Comparison of ENCODE assay signal across 13 cellular contexts in the genomic region with DNA sequence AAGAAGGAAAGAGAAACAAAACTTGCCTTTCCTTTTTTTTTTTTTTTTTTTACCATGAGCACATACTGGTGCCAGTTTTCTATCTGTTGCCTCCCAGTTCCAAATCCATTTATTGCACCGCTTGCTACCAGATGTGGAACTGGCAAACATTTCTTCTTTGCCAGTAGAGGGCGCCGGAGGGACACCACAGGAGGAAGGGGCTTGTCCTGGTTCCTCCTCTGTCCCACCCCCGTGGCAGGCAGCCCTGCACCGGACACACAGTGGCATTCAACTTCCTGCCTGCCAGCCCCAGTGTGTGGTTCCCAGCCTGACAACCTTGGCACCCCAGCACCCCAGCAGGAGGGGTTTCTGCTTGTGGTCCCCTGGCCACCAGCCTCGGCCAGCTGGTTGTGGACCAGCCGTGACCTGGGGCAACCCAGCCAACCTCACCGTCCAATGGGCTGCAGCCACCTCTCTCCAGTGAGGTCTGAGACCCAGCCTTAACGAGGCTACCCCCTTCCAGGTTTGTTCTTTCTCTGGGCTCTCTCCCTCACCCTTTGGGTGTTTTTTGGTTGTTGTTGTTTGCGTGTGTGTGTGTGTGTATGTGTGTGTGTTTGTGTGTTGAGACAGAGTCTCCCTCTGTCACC. TPM values are rescaled to one million over a fixed set of nuclear protein-coding genes. Genes with fewer than 3 reads are reported as not detected.
A peak's percentile ranks its signal among the peaks of the same experiment; 100 is the strongest.
DNase-seq lines count a peak whose midpoint lies in the region; ATAC-seq and TF ChIP-seq lines count a peak whose summit lies in the region.
"Not testable (repeated sequence)": the region's sequence is repeated elsewhere in the genome, so short reads cannot be mapped to it uniquely, and the experiment has no call there.
"Had no signal": no experiment of that assay in that cellular context is flagged by ENCODE, and none has a peak within 500 bp of the region (broad histone marks: within the 10 kb centered on the region; RNA-seq: fewer than 3 reads in every experiment).

No MANE protein-coding gene starts in this region.

- H3K4me1 ChIP-seq in PC-3 (ENCODE audit: insufficient read depth, low read length); lung (ENCODE audit: control insufficient read depth in 2 of 2, insufficient read depth in 2 of 2, low read length in 2 of 2): not testable (repeated sequence)

- H3K9me3 ChIP-seq in PC-3 (ENCODE audit: low read length); lung (ENCODE audit: control insufficient read depth in 2 of 2, insufficient read depth in 1 of 2, low read length in 1 of 2): not testable (repeated sequence)

- not testable (repeated sequence) for H3K4me3 Mint-ChIP-seq in activated CD8-positive, alpha-beta memory T cell treated with anti-CD3 and anti-CD28 coated beads, Interleukin-2, amount 10 ng/mL, durations not matched to agents 7 days and 5 days

- WGBS in lung, 2 donors = 20% methylated on average over 1 of the region's 10 CpGs; no CpG with 5 or more reads in 1 of the 2 donors

- H3K27me3 Mint-ChIP-seq in activated CD8-positive, alpha-beta memory T cell treated with anti-CD3 and anti-CD28 coated beads, Interleukin-2, amount 10 ng/mL, durations not matched to agents 7 days and 5 days = not testable (repeated sequence)

- H3K4me1 Mint-ChIP-seq in activated CD8-positive, alpha-beta memory T cell treated with anti-CD3 and anti-CD28 coated beads, Interleukin-2, amount 10 ng/mL, durations not matched to agents 7 days and 5 days = not testable (repeated sequence)

- CTCF ChIA-PET in PC-3 (lab: Charles Lee); activated CD8-positive, alpha-beta memory T cell treated with anti-CD3 and anti-CD28 coated beads, Interleukin-2, amount 10 ng/mL, durations not matched to agents 7 days and 5 days (lab: Charles Lee): not testable (repeated sequence)

- H3K4me3 ChIP-seq in PC-3 (ENCODE audit: low read length); lung: not testable (repeated sequence)

- not testable (repeated sequence) for H3K9ac ChIP-seq in PC-3 (ENCODE audit: low read length)

- intact Hi-C loops in PC-3 (cut with micrococcal nuclease) = not testable (repeated sequence)

- H3K79me2 ChIP-seq in PC-3 (ENCODE audit: low read length) = not testable (repeated sequence)

- DNase-seq in PC-3; activated CD8-positive, alpha-beta memory T cell treated with anti-CD3 and anti-CD28 coated beads, Interleukin-2, amount 10 ng/mL, durations not matched to agents 7 days and 5 days; lung (ENCODE audit: low spot score); stimulated activated naive CD8-positive, alpha-beta T cell treated with anti-CD3 and anti-CD28 coated beads, Interleukin-15, Interleukin-2, amounts not matched to agents 100 U/mL and 50 U/mL, for 24 hours: not testable (repeated sequence)

- ATAC-seq in GM18511 (IDR thresholded peaks at IDR 0.05; ENCODE audit: unreplicated experiment) (peak; percentile 62), GM21529 (IDR thresholded peaks at IDR 0.05; ENCODE audit: unreplicated experiment) (peak; percentile 73), HG02970 (IDR thresholded peaks at IDR 0.05; ENCODE audit: low FRiP score, unreplicated experiment) (peak; percentile 58), PC-3 (peak; percentile 93), esophagus mucosa (peak; percentile 95), lung (ENCODE audit: insufficient read depth, low FRiP score) (peak; percentile 98)
- peak; percentile 96 for ATAC-seq in activated CD8-positive, alpha-beta memory T cell treated with anti-CD3 and anti-CD28 coated beads, Interleukin-2, amount 10 ng/mL, durations not matched to agents 7 days and 5 days
- ATAC-seq in stimulated activated naive CD8-positive, alpha-beta T cell treated with anti-CD3 and anti-CD28 coated beads, Interleukin-15, Interleukin-2, amounts not matched to agents 100 U/mL and 50 U/mL, for 24 hours = peak; percentile 96

- H3K9me3 Mint-ChIP-seq in activated CD8-positive, alpha-beta memory T cell treated with anti-CD3 and anti-CD28 coated beads, Interleukin-2, amount 10 ng/mL, durations not matched to agents 7 days and 5 days (ENCODE audit: low read depth) = not testable (repeated sequence)

- H3K36me3 Mint-ChIP-seq in activated CD8-positive, alpha-beta memory T cell treated with anti-CD3 and anti-CD28 coated beads, Interleukin-2, amount 10 ng/mL, durations not matched to agents 7 days and 5 days = not testable (repeated sequence)

- H3K36me3 ChIP-seq in PC-3 (ENCODE audit: low read depth, low read length); lung (ENCODE audit: control insufficient read depth in 2 of 2, insufficient read depth in 2 of 2, low read length in 2 of 2): not testable (repeated sequence)

- H3K27ac ChIP-seq in PC-3 (ENCODE audit: low read length); lung (ENCODE audit: low read depth in 1 of 2, low read length in 1 of 2): not testable (repeated sequence)

- H3K27me3 ChIP-seq in PC-3 (ENCODE audit: low read length); lung (ENCODE audit: control insufficient read depth, insufficient read depth): not testable (repeated sequence)

- not testable (repeated sequence) for H3F3A ChIP-seq in PC-3 (ENCODE audit: low read length, unreplicated experiment)

- POLR2A ChIA-PET in PC-3 (lab: Charles Lee; ENCODE audit: unreplicated experiment) = not testable (repeated sequence)

- TF ChIP-seq CTCF in PC-3 (conservative IDR thresholded peaks at IDR 0.05; ENCODE audit: low read depth, low read length); lung (IDR thresholded peaks at IDR 0.05; ENCODE audit: control extremely low read depth, extremely low read depth): not testable (repeated sequence)

- H2AFZ ChIP-seq in PC-3 (ENCODE audit: low read length) = not testable (repeated sequence)

- not testable (repeated sequence) for BruUV-seq in PC-3 (replicated peaks; lab: Mats Ljungman, UMichigan)

- H3K4me2 ChIP-seq in PC-3 (ENCODE audit: low read length) = not testable (repeated sequence)

- not testable (repeated sequence) for H4K20me1 ChIP-seq in PC-3 (ENCODE audit: low read length)

- H3K9me2 ChIP-seq in PC-3 (replicated peaks; ENCODE audit: low read length) = not testable (repeated sequence)

- H3K27ac Mint-ChIP-seq in activated CD8-positive, alpha-beta memory T cell treated with anti-CD3 and anti-CD28 coated beads, Interleukin-2, amount 10 ng/mL, durations not matched to agents 7 days and 5 days = not testable (repeated sequence)

RNA-seq across cellular contexts. Expression of a gene that starts 22.8 kb away (rescaled TPM):
- total RNA-seq in PC-3 (2014; rRNA removed) = 369 and 630 TPM in 2 replicates
- 100 to 1,000 TPM; 389 to 508 TPM for total RNA-seq in activated CD8-positive, alpha-beta memory T cell treated with anti-CD3 and anti-CD28 coated beads, Interleukin-2, amount 10 ng/mL, durations not matched to agents 7 days and 5 days
- 318 TPM for total RNA-seq in esophagus mucosa
- 100 to 1,000 TPM; 334 to 382 TPM for total RNA-seq in lung
- polyA plus RNA-seq in lung = 100 to 1,000 TPM; 324 to 984 TPM

RNA-seq across cellular contexts. Expression of a gene that starts 50.6 kb away (rescaled TPM):
- total RNA-seq in PC-3 (2014; rRNA removed) (1.1 TPM in 1 of 2 replicates, not detected in the other), esophagus mucosa (0.24 TPM), lung (1 to 10 TPM in 1 of 2 donors, under 1 TPM in 1; 0.74 to 1.6 TPM)
- 1 to 10 TPM; 1.0 to 1.5 TPM for total RNA-seq in activated CD8-positive, alpha-beta memory T cell treated with anti-CD3 and anti-CD28 coated beads, Interleukin-2, amount 10 ng/mL, durations not matched to agents 7 days and 5 days
- not detected for polyA plus RNA-seq in lung
- total RNA-seq: ascending aorta, left ventricle myocardium inferior, M059J, occipital lobe, right atrium auricular region had no signal
